8 cellular contexts compared by ENCODE assay signal in genomic region chr18:76451475-76452331, GRCh38. TPM values are rescaled to one million over a fixed set of nuclear protein-coding genes. Genes with fewer than 3 reads are reported as not detected.
DNase-seq lines count a peak whose midpoint lies in the region; ATAC-seq, FAIRE-seq and TF ChIP-seq lines count a peak whose summit lies in the region.

No MANE protein-coding gene starts in this region.

- no peaks in the 10 kb centered on the region for H3K36me3 ChIP-seq in bronchial epithelial cell (ENCODE audit: control insufficient read depth, insufficient read depth, low read length)
- H3K36me3 ChIP-seq in liver (ENCODE audit: control insufficient read depth in 4 of 4, insufficient read depth in 3 of 4, low read depth in 1 of 4, low read length in 3 of 4) = no peaks in the 10 kb centered on the region
- no peaks in the 10 kb centered on the region for H3K36me3 ChIP-seq in subcutaneous abdominal adipose tissue (ENCODE audit: control insufficient read depth in 5 of 5, insufficient read depth in 5 of 5, low read length in 5 of 5)

- H3K9ac ChIP-seq in liver (ENCODE audit: low read depth in 1 of 2, low read length in 2 of 2) = peak overlapping the region; percentile 10 to 72
- H3K9ac ChIP-seq in subcutaneous abdominal adipose tissue (ENCODE audit: low read length in 5 of 5) = peak overlapping the region; percentile 11 to 85 (median 74)

- H3K27me3 ChIP-seq in bronchial epithelial cell (ENCODE audit: control insufficient read depth, insufficient read depth, low read length) (no peaks in the 10 kb centered on the region), liver (ENCODE audit: control insufficient read depth in 4 of 4, insufficient read depth in 4 of 4, low read length in 3 of 4) (no peaks in the 10 kb centered on the region), subcutaneous abdominal adipose tissue (ENCODE audit: control insufficient read depth in 5 of 5, insufficient read depth in 4 of 5, low read length in 5 of 5) (no peaks in the 10 kb centered on the region)

- H3K4me3 ChIP-seq in GM12875 (ENCODE audit: low read depth, low read length) (peak overlapping the region; percentile 55), bronchial epithelial cell (ENCODE audit: low read depth, low read length) (peak overlapping the region; percentile 35), liver (ENCODE audit: low read depth in 1 of 3, low read length in 3 of 3) (peak overlapping the region; percentile 68 to 84 (median 68)), subcutaneous abdominal adipose tissue (ENCODE audit: low read depth in 1 of 5, low read length in 5 of 5) (peak overlapping the region; percentile 76 to 93 (median 80))

- H3K9me3 ChIP-seq in liver (ENCODE audit: control insufficient read depth in 4 of 4, low read length in 3 of 4) (no peaks in the 10 kb centered on the region), subcutaneous abdominal adipose tissue (ENCODE audit: control insufficient read depth in 5 of 5, low read length in 5 of 5) (no peaks in the 10 kb centered on the region)

- DNase-seq in NAMALWA (ENCODE audit: low spot score) = peak; percentile 16
- DNase-seq in bronchial epithelial cell (ENCODE audit: low read depth) = no peak
- DNase-seq in cerebellar nuclear complex (lab: John Stamatoyannopoulos, UW) = no peak
- DNase-seq in iPS-NIHi11 (ENCODE audit: low spot score) = no peak

- ATAC-seq in HG03571 (IDR thresholded peaks at IDR 0.05; ENCODE audit: unreplicated experiment) = no peak

- no peak for TF ChIP-seq CTCF in GM12875 (IDR thresholded peaks at IDR 0.05; ENCODE audit: borderline replicate concordance, insufficient read depth, low read depth, low read length)
- TF ChIP-seq CTCF in bronchial epithelial cell (IDR thresholded peaks at IDR 0.05; ENCODE audit: insufficient read depth, low read length, severe bottlenecking) = no peak
- no peak for TF ChIP-seq CTCF in liver (IDR thresholded peaks at IDR 0.05; ENCODE audit: low read depth, low read length, missing input control)

- peak overlapping the region; percentile 76 to 95 for H3K27ac ChIP-seq in liver (ENCODE audit: low read depth in 1 of 2, low read length in 2 of 2)
- peak overlapping the region; percentile 76 for H3K27ac ChIP-seq in subcutaneous abdominal adipose tissue (ENCODE audit: low read depth, low read length)

- no peak for TF ChIP-seq RAD21 in liver (IDR thresholded peaks at IDR 0.05)

- H3K4me1 ChIP-seq in liver (ENCODE audit: control insufficient read depth in 4 of 4, insufficient read depth in 4 of 4, low read length in 3 of 4) (peaks cover 11 to 37% (median 19%) of the 10 kb centered on the region in 4 donors), subcutaneous abdominal adipose tissue (ENCODE audit: control insufficient read depth in 5 of 5, insufficient read depth in 5 of 5, low read length in 5 of 5) (peaks cover 2 to 33% (median 23%) of the 10 kb centered on the region in 5 donors)

- FAIRE-seq in bronchial epithelial cell (lab: Jason Lieb, UNC) = no peak

- WGBS in liver = 43% methylated on average over 26 of the region's 26 CpGs

TF ChIP-seq in liver, 16 proteins besides CTCF, POLR2A, EP300 and RAD21:
- no peak for TF ChIP-seq GABPA (IDR thresholded peaks at IDR 0.05 in 1 of 2, conservative IDR thresholded peaks at IDR 0.05 in 1 of 2)
- TF ChIP-seq FOXA1 (IDR thresholded peaks at IDR 0.05) = no peak
- no peak for TF ChIP-seq YY1 (IDR thresholded peaks at IDR 0.05)
- TF ChIP-seq, protein P1, sequence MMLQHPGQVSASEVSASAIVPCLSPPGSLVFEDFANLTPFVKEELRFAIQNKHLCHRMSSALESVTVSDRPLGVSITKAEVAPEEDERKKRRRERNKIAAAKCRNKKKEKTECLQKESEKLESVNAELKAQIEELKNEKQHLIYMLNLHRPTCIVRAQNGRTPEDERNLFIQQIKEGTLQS (IDR thresholded peaks at IDR 0.05) = no peak
- no peak for TF ChIP-seq MAX (IDR thresholded peaks at IDR 0.05)
- TF ChIP-seq REST (IDR thresholded peaks at IDR 0.05) = no peak
- TF ChIP-seq SP1 (IDR thresholded peaks at IDR 0.05) = no peak
- TF ChIP-seq HNF4G (IDR thresholded peaks at IDR 0.05) = no peak
- no peak for TF ChIP-seq TAF1 (conservative IDR thresholded peaks at IDR 0.05)
- TF ChIP-seq EGR1 (IDR thresholded peaks at IDR 0.05; ENCODE audit: low read depth in 2 of 2) = no peak
- no peak for TF ChIP-seq FOXA2 (IDR thresholded peaks at IDR 0.05)
- TF ChIP-seq HNF4A (conservative IDR thresholded peaks at IDR 0.05) = no peak
- TF ChIP-seq, protein P2, sequence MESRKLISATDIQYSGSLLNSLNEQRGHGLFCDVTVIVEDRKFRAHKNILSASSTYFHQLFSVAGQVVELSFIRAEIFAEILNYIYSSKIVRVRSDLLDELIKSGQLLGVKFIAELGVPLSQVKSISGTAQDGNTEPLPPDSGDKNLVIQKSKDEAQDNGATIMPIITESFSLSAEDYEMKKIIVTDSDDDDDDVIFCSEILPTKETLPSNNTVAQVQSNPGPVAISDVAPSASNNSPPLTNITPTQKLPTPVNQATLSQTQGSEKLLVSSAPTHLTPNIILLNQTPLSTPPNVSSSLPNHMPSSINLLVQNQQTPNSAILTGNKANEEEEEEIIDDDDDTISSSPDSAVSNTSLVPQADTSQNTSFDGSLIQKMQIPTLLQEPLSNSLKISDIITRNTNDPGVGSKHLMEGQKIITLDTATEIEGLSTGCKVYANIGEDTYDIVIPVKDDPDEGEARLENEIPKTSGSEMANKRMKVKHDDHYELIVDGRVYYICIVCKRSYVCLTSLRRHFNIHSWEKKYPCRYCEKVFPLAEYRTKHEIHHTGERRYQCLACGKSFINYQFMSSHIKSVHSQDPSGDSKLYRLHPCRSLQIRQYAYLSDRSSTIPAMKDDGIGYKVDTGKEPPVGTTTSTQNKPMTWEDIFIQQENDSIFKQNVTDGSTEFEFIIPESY (IDR thresholded peaks at IDR 0.05) = no peak
- no peak for TF ChIP-seq NR2F2 (IDR thresholded peaks at IDR 0.05)
- TF ChIP-seq RXRA (IDR thresholded peaks at IDR 0.05) = no peak
- TF ChIP-seq JUND (IDR thresholded peaks at IDR 0.05) = no peak

RNA-seq across cellular contexts. Expression of gene ZNF516, which starts 43.3 kb away (rescaled TPM):
- 16.6 and 20.9 TPM in 2 replicates for total RNA-seq in bronchial epithelial cell
- 10 to 100 TPM; 10.9 to 12.2 TPM for total RNA-seq in liver
- 1 to 10 TPM; 2.5 to 4.2 TPM for polyA plus RNA-seq in liver
